Comparison of ENCODE assay signal across 22 cellular contexts in genomic region chr17:76207268-76207667, GRCh38. TPM values are rescaled to one million over a fixed set of nuclear protein-coding genes. Genes with fewer than 3 reads are reported as not detected.
A peak's percentile ranks its signal among the peaks of the same experiment; 100 is the strongest.
DNase-seq lines count a peak whose midpoint lies in the region; ATAC-seq and TF ChIP-seq lines count a peak whose summit lies in the region.
"Had no signal": no experiment of that assay in that cellular context is flagged by ENCODE, and none has a peak within 500 bp of the region (broad histone marks: within the 10 kb centered on the region; RNA-seq: fewer than 3 reads in every experiment).

No MANE protein-coding gene starts in this region.

- H3K27ac Mint-ChIP-seq in CD8-positive, alpha-beta T cell = peak overlapping the region; percentile 23
- peak overlapping the region; percentile 74 to 91 for H3K27ac Mint-ChIP-seq in T-cell
- H3K27ac Mint-ChIP-seq: activated B cell treated with CpG ODN at 0.5 μM for 24 hours; activated T-cell treated with anti-CD3 and anti-CD28 coated beads, Interleukin-2, amount 50 U/mL, for 72 hours; H9 had no signal

- H3K4me1 Mint-ChIP-seq in CD8-positive, alpha-beta T cell (ENCODE audit: low read depth) = peaks cover 56% of the 10 kb centered on the region
- peaks cover 57 to 64% (median 61%) of the 10 kb centered on the region in 3 donors for H3K4me1 Mint-ChIP-seq in T-cell

- intact Hi-C loops in CD8-positive, alpha-beta T cell (cut with DNase I, micrococcal nuclease) = no loop called here
- intact Hi-C loops in mucosa of descending colon (cut with DNase I, micrococcal nuclease) = no loop called here
- intact Hi-C loops in transverse colon (cut with DNase I; ENCODE audit: low total_unique reads) = no loop called here

- H3K4me1 ChIP-seq in CD8-positive, alpha-beta T cell (ENCODE audit: insufficient read depth, low read length) = peaks cover 32% of the 10 kb centered on the region
- H3K4me1 ChIP-seq in mucosa of descending colon (ENCODE audit: low read depth) = peaks cover 11% of the 10 kb centered on the region
- H3K4me1 ChIP-seq in transverse colon = peaks cover 0 to 10% (median 0%) of the 10 kb centered on the region in 4 donors

- H3K27me3 Mint-ChIP-seq in CD8-positive, alpha-beta T cell (ENCODE audit: low read depth) = no peaks in the 10 kb centered on the region
- no peaks in the 10 kb centered on the region for H3K27me3 Mint-ChIP-seq in T-cell

- H3K4me3 ChIP-seq in CD8-positive, alpha-beta T cell (ENCODE audit: low read depth, low read length) = no peak overlapping the region
- no peak overlapping the region for H3K4me3 ChIP-seq in mucosa of descending colon
- no peak overlapping the region for H3K4me3 ChIP-seq in transverse colon
- H3K4me3 ChIP-seq: BLaER1, heart right ventricle, thoracic aorta had no signal

- H3K27me3 ChIP-seq in CD8-positive, alpha-beta T cell (ENCODE audit: insufficient read depth, low read length) = no peaks in the 10 kb centered on the region
- H3K27me3 ChIP-seq in transverse colon = no peaks in the 10 kb centered on the region
- H3K27me3 ChIP-seq: BLaER1, heart right ventricle had no signal

- CTCF ChIA-PET in CD8-positive, alpha-beta T cell (lab: Charles Lee) = interaction anchor here (0.9 to 5.6 kb wide), 7 partner anchors 8 to 190 kb away, joined by 3 to 29 read pairs (median 3); no protein-coding TSS in a partner anchor
- CTCF ChIA-PET in T-cell (lab: Charles Lee) = interaction anchor here in 1 of 2 donors (0.8 kb wide), 1 partner anchor 20 kb away, joined by 8 read pairs; no protein-coding TSS in a partner anchor

- no peak for TF ChIP-seq POLR2A in transverse colon (IDR thresholded peaks at IDR 0.05)

- TF ChIP-seq EP300 in transverse colon (IDR thresholded peaks at IDR 0.05; ENCODE audit: low read depth) = no peak

- no peaks in the 10 kb centered on the region for H3K9me3 ChIP-seq in CD8-positive, alpha-beta T cell (ENCODE audit: low read length)
- H3K9me3 ChIP-seq in mucosa of descending colon (no peaks in the 10 kb centered on the region), transverse colon (no peaks in the 10 kb centered on the region)
- H3K9me3 ChIP-seq: BLaER1, heart right ventricle, SK-N-SH, thoracic aorta had no signal

- no peak for TF ChIP-seq CTCF in CD8-positive, alpha-beta T cell (IDR thresholded peaks at IDR 0.05)
- no peak for TF ChIP-seq CTCF in mucosa of descending colon (IDR thresholded peaks at IDR 0.05)
- TF ChIP-seq CTCF in transverse colon (IDR thresholded peaks at IDR 0.05) = no peak

- no peaks in the 10 kb centered on the region for H3K9me3 Mint-ChIP-seq in CD8-positive, alpha-beta T cell
- H3K9me3 Mint-ChIP-seq in T-cell = no peaks in the 10 kb centered on the region
- H3K9me3 Mint-ChIP-seq: activated B cell treated with CpG ODN at 0.5 μM for 24 hours; activated T-cell treated with anti-CD3 and anti-CD28 coated beads, Interleukin-2, amount 50 U/mL, for 72 hours; H9 had no signal

- POLR2A ChIA-PET in CD8-positive, alpha-beta T cell (lab: Charles Lee) = interaction anchor here (0.9 to 2.8 kb wide), 2 partner anchors 9 to 15 kb away, joined by 5 to 9 read pairs; no protein-coding TSS in a partner anchor
- POLR2A ChIA-PET in T-cell (lab: Charles Lee) = interaction anchor here in 1 of 2 donors (0.7 to 1.7 kb wide), 2 partner anchors 15 to 27 kb away, joined by 5 to 6 read pairs; no protein-coding TSS in a partner anchor

- ATAC-seq in CD8-positive, alpha-beta T cell = no peak
- ATAC-seq in T-cell (replicated peaks in 1 of 4) (no peak), mucosa of descending colon (peak; percentile 64)

- no peak overlapping the region for H3K27ac ChIP-seq in CD8-positive, alpha-beta T cell (ENCODE audit: low read depth, low read length)
- H3K27ac ChIP-seq in transverse colon = peak overlapping the region in 2 of 4 donors; percentile 24 to 50
- H3K27ac ChIP-seq: BLaER1, thoracic aorta had no signal

- H3K4me3 Mint-ChIP-seq in CD8-positive, alpha-beta T cell = no peak overlapping the region
- peak overlapping the region in 2 of 3 donors; percentile 34 to 37 for H3K4me3 Mint-ChIP-seq in T-cell
- H3K4me3 Mint-ChIP-seq: activated B cell treated with CpG ODN at 0.5 μM for 24 hours; activated T-cell treated with anti-CD3 and anti-CD28 coated beads, Interleukin-2, amount 50 U/mL, for 72 hours; H9 had no signal

- H3K36me3 Mint-ChIP-seq in CD8-positive, alpha-beta T cell = peaks cover 62% of the 10 kb centered on the region
- H3K36me3 Mint-ChIP-seq in T-cell = peaks cover 38% of the 10 kb centered on the region

- 74% methylated on average over 4 of the region's 4 CpGs; no CpG with 5 or more reads in 1 of the 2 donors for WGBS in transverse colon (ENCODE audit: low coverage in 1 of 2), 2 donors

- in situ Hi-C loops in transverse colon (cut with MboI; ENCODE audit: low pct_ligation_motif_present in 1 of 4, low pct_unique_long_range_greater_than_20kb in 1 of 4, low sequenced_read_pairs in 3 of 4) = no loop called here

- peak; percentile 41 for DNase-seq in activated effector memory CD4-positive, alpha-beta T cell treated with anti-CD3 and anti-CD28 coated beads, Interleukin-2, amount 50 U/mL, for 16 hours
- no peak for DNase-seq in activated effector memory CD4-positive, alpha-beta T cell treated with Interleukin-2 at 50 U/mL for 16 hours
- DNase-seq in CD8-positive, alpha-beta T cell = no peak
- no peak for DNase-seq in T-cell
- DNase-seq in mucosa of descending colon = no peak
- no peak for DNase-seq in AG08396 (ENCODE audit: low spot score)
- DNase-seq in dedifferentiated amniotic fluid mesenchymal stem cell (ENCODE audit: extremely low spot score) = no peak
- DNase-seq in transverse colon = no peak
- DNase-seq: activated B cell treated with CpG ODN at 0.5 μM for 24 hours; activated T-cell treated with anti-CD3 and anti-CD28 coated beads, Interleukin-2, amount 50 U/mL, for 72 hours; H9; heart right ventricle; mesenchymal stem cell; NCI-H1048; NCI-H1930; NCI-H526 treated with DMSO at 0.1 percent for 48 hours; SK-N-SH; stimulated activated CD4-positive, alpha-beta T cell treated with anti-CD3 and anti-CD28 coated beads, Interleukin-4, amount 100 ng/mL, for 24 hours; stimulated activated naive CD4-positive, alpha-beta T cell; T1000 had no signal

- H3K36me3 ChIP-seq in CD8-positive, alpha-beta T cell (ENCODE audit: insufficient read depth, low read length) = no peaks in the 10 kb centered on the region
- H3K36me3 ChIP-seq in mucosa of descending colon (ENCODE audit: low read depth) = no peaks in the 10 kb centered on the region
- no peaks in the 10 kb centered on the region for H3K36me3 ChIP-seq in transverse colon
- H3K36me3 ChIP-seq: BLaER1, heart right ventricle, thoracic aorta had no signal

RNA-seq across cellular contexts. Expression of gene RNF157, which starts 33.0 kb away (rescaled TPM):
- total RNA-seq in CD8-positive, alpha-beta T cell = 10 to 100 TPM; 22.3 to 25.5 TPM
- total RNA-seq in T-cell (10 to 100 TPM; 50.7 to 66.5 (median 61.9) TPM), mucosa of descending colon (10 to 100 TPM; 11.6 to 45.8 (median 17.5) TPM), transverse colon (100 to 1,000 TPM in 1 of 4 donors, 10 to 100 TPM in 3; 32.5 to 164 (median 54.8) TPM)

RNA-seq across cellular contexts. Expression of gene UBALD2, which starts 57.9 kb away (rescaled TPM):
- 100 to 1,000 TPM; 241 to 249 TPM for total RNA-seq in CD8-positive, alpha-beta T cell
- total RNA-seq in T-cell = 100 to 1,000 TPM; 163 to 277 (median 177) TPM
- total RNA-seq in mucosa of descending colon = 100 to 1,000 TPM in 1 of 3 donors, 10 to 100 TPM in 2; 46.6 to 132 (median 99.1) TPM
- 10 to 100 TPM; 25.5 to 51.2 (median 34.5) TPM for total RNA-seq in transverse colon
